Comparison of ENCODE assay signal across 19 cellular contexts in genomic region chr2:195721042-195721441, GRCh38.
"Had no signal": no experiment of that assay in that cellular context is flagged by ENCODE, and none has a peak within 500 bp of the region (broad histone marks: within the 10 kb centered on the region; RNA-seq: fewer than 3 reads in every experiment).

No MANE protein-coding gene starts in this region.

- DNase-seq: dermis blood vessel endothelial cell; erythroblast; foreskin melanocyte; heart left ventricle; hippocampal formation; occipital lobe; pancreas; right lobe of liver; spleen; stimulated activated CD4-positive, alpha-beta T cell treated with anti-CD3 and anti-CD28 coated beads, Interleukin-15, amount 100 ng/mL, for 24 hours; stimulated activated CD4-positive, alpha-beta T cell treated with anti-CD3 and anti-CD28 coated beads, Interleukin-1b, Interleukin-23, amount 100 ng/mL, for 48 hours; stimulated activated CD4-positive, alpha-beta T cell treated with anti-CD3 and anti-CD28 coated beads, Interleukin-4, amount 100 ng/mL, for 24 hours; upper lobe of right lung had no signal

- H3K27me3 Mint-ChIP-seq: natural killer cell treated with Interleukin-12 subunit alpha and Interleukin-12 subunit beta and Interleukin-15 and Interleukin-18, amount 100 ng/mL, for 72 hours; progenitor cell of endocrine pancreas; stimulated activated memory B cell treated with anti-CD40 and anti-IgM and Interleukin-4, amounts not matched to agents 10 μg/mL and 1 μg/mL and 100 μg/mL, for 72 hours; stimulated activated naive CD8-positive, alpha-beta T cell treated with anti-CD3 and anti-CD28 coated beads, Interleukin-15, Interleukin-2, amounts not matched to agents 100 ng/mL and 50 ng/mL, for 24 hours had no signal

- H3K4me3 ChIP-seq: heart left ventricle, pancreas, right lobe of liver, spleen, tibial nerve, upper lobe of right lung, vagina had no signal

- H3K4me1 ChIP-seq: heart left ventricle, pancreas, right lobe of liver, spleen, tibial nerve, upper lobe of right lung, vagina had no signal

- H3K4me3 Mint-ChIP-seq: natural killer cell treated with Interleukin-12 subunit alpha and Interleukin-12 subunit beta and Interleukin-15 and Interleukin-18, amount 100 ng/mL, for 72 hours; stimulated activated memory B cell treated with anti-CD40 and anti-IgM and Interleukin-4, amounts not matched to agents 10 μg/mL and 1 μg/mL and 100 μg/mL, for 72 hours; stimulated activated naive CD8-positive, alpha-beta T cell treated with anti-CD3 and anti-CD28 coated beads, Interleukin-15, Interleukin-2, amounts not matched to agents 100 ng/mL and 50 ng/mL, for 24 hours had no signal

- H3K9me3 ChIP-seq: heart left ventricle, pancreas, right lobe of liver, spleen, tibial nerve, upper lobe of right lung, vagina had no signal

- H3K27ac Mint-ChIP-seq: natural killer cell treated with Interleukin-12 subunit alpha and Interleukin-12 subunit beta and Interleukin-15 and Interleukin-18, amount 100 ng/mL, for 72 hours; progenitor cell of endocrine pancreas; stimulated activated memory B cell treated with anti-CD40 and anti-IgM and Interleukin-4, amounts not matched to agents 10 μg/mL and 1 μg/mL and 100 μg/mL, for 72 hours; stimulated activated naive CD8-positive, alpha-beta T cell treated with anti-CD3 and anti-CD28 coated beads, Interleukin-15, Interleukin-2, amounts not matched to agents 100 ng/mL and 50 ng/mL, for 24 hours had no signal

- H3K9me3 Mint-ChIP-seq: natural killer cell treated with Interleukin-12 subunit alpha and Interleukin-12 subunit beta and Interleukin-15 and Interleukin-18, amount 100 ng/mL, for 72 hours; stimulated activated memory B cell treated with anti-CD40 and anti-IgM and Interleukin-4, amounts not matched to agents 10 μg/mL and 1 μg/mL and 100 μg/mL, for 72 hours; stimulated activated naive CD8-positive, alpha-beta T cell treated with anti-CD3 and anti-CD28 coated beads, Interleukin-15, Interleukin-2, amounts not matched to agents 100 ng/mL and 50 ng/mL, for 24 hours had no signal

- H3K36me3 ChIP-seq: pancreas had no signal

- H3K4me1 Mint-ChIP-seq: stimulated activated memory B cell treated with anti-CD40 and anti-IgM and Interleukin-4, amounts not matched to agents 10 μg/mL and 1 μg/mL and 100 μg/mL, for 72 hours had no signal

- H3K27me3 ChIP-seq: heart left ventricle, pancreas, right lobe of liver, spleen, tibial nerve, upper lobe of right lung, vagina had no signal

- H3K27ac ChIP-seq: heart left ventricle, pancreas, right lobe of liver, spleen, tibial nerve, upper lobe of right lung, vagina had no signal
